ENCODE assay signal across 11 cellular contexts in the genomic region with DNA sequence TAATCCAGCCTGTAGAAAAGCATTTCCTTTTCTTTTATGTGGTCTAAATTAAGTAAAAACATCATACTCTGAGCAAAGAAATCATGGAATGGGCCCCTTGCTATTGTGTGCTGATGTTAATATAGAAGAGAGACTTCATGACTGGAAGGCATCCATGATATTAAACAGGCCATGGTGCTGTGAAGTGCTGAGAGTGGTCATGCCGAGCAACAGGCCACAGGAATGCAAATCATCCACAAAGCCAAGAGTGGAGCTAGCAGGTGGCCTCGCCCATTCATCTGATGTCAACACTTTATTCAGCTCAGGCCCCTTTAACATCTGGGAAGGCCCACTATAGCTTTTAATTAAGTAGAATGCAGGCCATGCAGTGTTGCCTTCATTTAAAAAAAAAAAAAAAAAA.
DNase-seq lines count a peak whose midpoint lies in the region; ATAC-seq and TF ChIP-seq lines count a peak whose summit lies in the region.
"Had no signal": no experiment of that assay in that cellular context is flagged by ENCODE, and none has a peak within 500 bp of the region (broad histone marks: within the 10 kb centered on the region; RNA-seq: fewer than 3 reads in every experiment).

No MANE protein-coding gene starts in this region.

- no peaks in the 10 kb centered on the region for H3K9me3 Mint-ChIP-seq in osteocyte (ENCODE audit: unreplicated experiment)
- H3K9me3 Mint-ChIP-seq in naive thymus-derived CD4-positive, alpha-beta T cell, result peaks cover 2 to 11% (median 5%) of the 10 kb centered on the region in 11 donors
- H3K9me3 Mint-ChIP-seq: dendritic cell treated with granulocyte-macrophage colony-stimulating factor and Interleukin-4, amounts not matched to agents 40 ng/mL and 50 ng/mL, for 4 days had no signal

- CTCF ChIA-PET in naive thymus-derived CD4-positive, alpha-beta T cell (lab: Charles Lee), result no interaction called here

- H3K36me3 Mint-ChIP-seq in osteocyte (ENCODE audit: unreplicated experiment), result no peaks in the 10 kb centered on the region
- H3K36me3 Mint-ChIP-seq in naive thymus-derived CD4-positive, alpha-beta T cell, result no peaks in the 10 kb centered on the region

- ATAC-seq in naive thymus-derived CD4-positive, alpha-beta T cell, result no peak
- ATAC-seq in HG03039 (IDR thresholded peaks at IDR 0.05; ENCODE audit: unreplicated experiment), result no peak
- ATAC-seq in GM21825 (IDR thresholded peaks at IDR 0.05; ENCODE audit: unreplicated experiment), result no peak
- no peak for ATAC-seq in GM18519 (IDR thresholded peaks at IDR 0.05; ENCODE audit: low FRiP score, unreplicated experiment)

- no peaks in the 10 kb centered on the region for H3K27me3 ChIP-seq in SJCRH30
- no peaks in the 10 kb centered on the region for H3K27me3 ChIP-seq in naive thymus-derived CD4-positive, alpha-beta T cell (ENCODE audit: control insufficient read depth in 2 of 2, insufficient read depth in 2 of 2, low read length in 2 of 2)

- H3K27me3 Mint-ChIP-seq in osteocyte (ENCODE audit: unreplicated experiment), result peaks cover 7% of the 10 kb centered on the region
- H3K27me3 Mint-ChIP-seq in naive thymus-derived CD4-positive, alpha-beta T cell, result no peaks in the 10 kb centered on the region
- H3K27me3 Mint-ChIP-seq: dendritic cell treated with granulocyte-macrophage colony-stimulating factor and Interleukin-4, amounts not matched to agents 40 ng/mL and 50 ng/mL, for 4 days had no signal

- POLR2A ChIA-PET in naive thymus-derived CD4-positive, alpha-beta T cell (lab: Charles Lee), result no interaction called here

- no peaks in the 10 kb centered on the region for H3K36me3 ChIP-seq in SJCRH30
- no peaks in the 10 kb centered on the region for H3K36me3 ChIP-seq in naive thymus-derived CD4-positive, alpha-beta T cell (ENCODE audit: control insufficient read depth in 2 of 3, insufficient read depth in 3 of 3, low read length in 3 of 3)

- H3K9me3 ChIP-seq in SJCRH30 (replicated peaks), result no peaks in the 10 kb centered on the region
- H3K9me3 ChIP-seq in naive thymus-derived CD4-positive, alpha-beta T cell (ENCODE audit: control insufficient read depth in 2 of 3, low read length in 3 of 3), result no peaks in the 10 kb centered on the region

- H3K27ac Mint-ChIP-seq in osteocyte (ENCODE audit: unreplicated experiment), result peak overlapping the region; percentile 4
- H3K27ac Mint-ChIP-seq in naive thymus-derived CD4-positive, alpha-beta T cell, result no peak overlapping the region
- H3K27ac Mint-ChIP-seq: dendritic cell treated with granulocyte-macrophage colony-stimulating factor and Interleukin-4, amounts not matched to agents 40 ng/mL and 50 ng/mL, for 4 days had no signal

- no peak overlapping the region for H3K4me3 Mint-ChIP-seq in osteocyte (ENCODE audit: unreplicated experiment)
- no peak overlapping the region for H3K4me3 Mint-ChIP-seq in naive thymus-derived CD4-positive, alpha-beta T cell
- H3K4me3 Mint-ChIP-seq: dendritic cell treated with granulocyte-macrophage colony-stimulating factor and Interleukin-4, amounts not matched to agents 40 ng/mL and 50 ng/mL, for 4 days had no signal

- H3K4me1 Mint-ChIP-seq in osteocyte (ENCODE audit: unreplicated experiment), result peaks cover 36% of the 10 kb centered on the region
- H3K4me1 Mint-ChIP-seq in naive thymus-derived CD4-positive, alpha-beta T cell, result no peaks in the 10 kb centered on the region

- intact Hi-C loops in naive thymus-derived CD4-positive, alpha-beta T cell (cut with micrococcal nuclease), result no loop called here

- H3K4me3 ChIP-seq in SJCRH30 (no peak overlapping the region), foreskin fibroblast (ENCODE audit: low read depth in 1 of 2, low read length in 2 of 2) (no peak overlapping the region)
- no peak overlapping the region for H3K4me3 ChIP-seq in naive thymus-derived CD4-positive, alpha-beta T cell (ENCODE audit: low read length)

- TF ChIP-seq CTCF in foreskin fibroblast (IDR thresholded peaks at IDR 0.05; ENCODE audit: low read depth, low read length), result no peak
- TF ChIP-seq CTCF in osteocyte (IDR thresholded peaks at IDR 0.05), result no peak

- H3K4me1 ChIP-seq in SJCRH30, result peaks cover 25% of the 10 kb centered on the region
- no peaks in the 10 kb centered on the region for H3K4me1 ChIP-seq in naive thymus-derived CD4-positive, alpha-beta T cell (ENCODE audit: control insufficient read depth in 2 of 2, insufficient read depth in 2 of 2, low read length in 2 of 2)

- peak; percentile 88 for DNase-seq in H4 (ENCODE audit: low spot score)
- peak; percentile 89 to 95 for DNase-seq in SJCRH30
- peak; percentile 20 to 70 for DNase-seq in foreskin fibroblast
- no peak for DNase-seq in osteocyte (ENCODE audit: extremely low spot score, unreplicated experiment)
- no peak for DNase-seq in naive thymus-derived CD4-positive, alpha-beta T cell
- DNase-seq: activated T-cell treated with anti-CD3 and anti-CD28 coated beads, Interleukin-2, amount 50 U/mL, for 48 hours; Karpas-422 had no signal

- peak overlapping the region; percentile 64 for H3K27ac ChIP-seq in SJCRH30
- no peak overlapping the region for H3K27ac ChIP-seq in naive thymus-derived CD4-positive, alpha-beta T cell (ENCODE audit: low read depth, low read length)

Comparison
In these comparisons a context has a peak if more than half of its experiments do, and no peak if none do; other contexts are left out.
1. DNase-seq: peak in H4 (single experiment), SJCRH30 (2 of 2) and foreskin fibroblast (2 of 2); none in osteocyte (single experiment) and naive thymus-derived CD4-positive, alpha-beta T cell (0 of 9).